In the genomic region with DNA sequence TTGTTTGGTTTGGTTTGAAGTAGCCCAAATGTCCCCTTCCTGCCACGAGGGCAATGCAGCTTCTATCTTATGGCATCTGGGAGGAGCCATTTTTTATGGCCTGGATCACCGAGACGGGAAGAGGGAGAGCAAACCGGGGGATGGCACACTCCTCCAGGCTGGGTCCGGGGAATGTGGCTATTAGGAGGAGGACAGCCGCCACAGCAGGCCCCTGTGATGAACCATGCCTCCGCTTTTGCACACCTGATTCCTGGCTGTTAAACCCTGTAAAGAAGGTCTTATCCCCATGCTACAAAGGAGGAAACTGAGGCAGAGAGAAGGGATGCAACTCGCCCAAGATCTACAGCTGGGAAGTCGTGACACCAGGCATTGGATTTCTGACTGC, we compare ENCODE assay signal across 17 cellular contexts.
"Had no signal": no experiment of that assay in that cellular context is flagged by ENCODE, and none has a peak within 500 bp of the region (broad histone marks: within the 10 kb centered on the region; RNA-seq: fewer than 3 reads in every experiment).

No MANE protein-coding gene starts in this region.

- H3K36me3 ChIP-seq: heart right ventricle, ovary, right lobe of liver, suprapubic skin, thyroid gland had no signal

- H3K27ac Mint-ChIP-seq: naive thymus-derived CD8-positive, alpha-beta T cell; progenitor cell of endocrine pancreas; stimulated activated naive B cell treated with anti-CD40 and anti-IgM and Interleukin-4, amounts not matched to agents 10 μg/mL and 1 μg/mL and 100 μg/mL, for 72 hours; type B pancreatic cell had no signal

- H3K4me1 ChIP-seq: heart right ventricle, right lobe of liver, suprapubic skin, thyroid gland had no signal

- H3K27me3 Mint-ChIP-seq: progenitor cell of endocrine pancreas, type B pancreatic cell had no signal

- ATAC-seq: naive thymus-derived CD8-positive, alpha-beta T cell; stimulated activated naive B cell treated with anti-CD40 and anti-IgM and Interleukin-4, amounts not matched to agents 10 μg/mL and 1 μg/mL and 100 μg/mL, for 72 hours had no signal

- H3K4me3 ChIP-seq: dorsolateral prefrontal cortex, heart right ventricle, mucosa of descending colon, ovary, right lobe of liver, suprapubic skin, thyroid gland had no signal

- H3K27ac ChIP-seq: dorsolateral prefrontal cortex, ovary, right lobe of liver, suprapubic skin, thyroid gland had no signal

- H3K36me3 Mint-ChIP-seq: stimulated activated naive B cell treated with anti-CD40 and anti-IgM and Interleukin-4, amounts not matched to agents 10 μg/mL and 1 μg/mL and 100 μg/mL, for 72 hours; type B pancreatic cell had no signal

- H3K9me3 ChIP-seq: ovary, right lobe of liver, suprapubic skin, thyroid gland had no signal

- H3K27me3 ChIP-seq: ovary, right lobe of liver, suprapubic skin, thyroid gland had no signal

- DNase-seq: cortex of kidney; effector CD8-positive, alpha-beta T cell; heart right ventricle; hypothalamus; kidney glomerular epithelial cell; mucosa of descending colon; naive thymus-derived CD8-positive, alpha-beta T cell; ovary; right lobe of liver; stimulated activated CD4-positive, alpha-beta T cell treated with anti-CD3 and anti-CD28 coated beads, Interleukin-2, amount 100 ng/mL, for 24 hours; stimulated activated CD4-positive, alpha-beta T cell treated with anti-CD3 and anti-CD28 coated beads, Interleukin-4, amount 100 ng/mL, for 4 hours; stimulated activated naive B cell treated with anti-CD40 and anti-IgM and Interleukin-4, amounts not matched to agents 10 μg/mL and 1 μg/mL and 100 μg/mL, for 72 hours; thyroid gland had no signal

- H3K4me3 Mint-ChIP-seq: naive thymus-derived CD8-positive, alpha-beta T cell; stimulated activated naive B cell treated with anti-CD40 and anti-IgM and Interleukin-4, amounts not matched to agents 10 μg/mL and 1 μg/mL and 100 μg/mL, for 72 hours; type B pancreatic cell had no signal
